In genomic region chr3:185976977-185977678, GRCh38 we compare ENCODE assay signal across 8 cellular contexts. TPM values are rescaled to one million over a fixed set of nuclear protein-coding genes. Genes with fewer than 3 reads are reported as not detected.
DNase-seq lines count a peak whose midpoint lies in the region; ATAC-seq and TF ChIP-seq lines count a peak whose summit lies in the region.

No MANE protein-coding gene starts in this region.

- H3K27me3 ChIP-seq in adipocyte (replicated peaks; ENCODE audit: control insufficient read depth, insufficient read depth, low read length) = no peaks in the 10 kb centered on the region

- H3K27ac Mint-ChIP-seq in T-helper 2 cell treated with Interferon-gamma antibody and Interleukin-4, amounts not matched to agents 5 μg/mL and 100 μg/mL, for 36 hours = no peak overlapping the region

- peaks cover 34% of the 10 kb centered on the region for H3K4me1 ChIP-seq in adipocyte (ENCODE audit: control insufficient read depth, insufficient read depth, low read length)

- intact Hi-C loops in left cardiac atrium (cut with DNase I) = no loop called here

- H3K36me3 Mint-ChIP-seq in T-helper 2 cell treated with Interferon-gamma antibody and Interleukin-4, amounts not matched to agents 5 μg/mL and 100 μg/mL, for 36 hours (ENCODE audit: low read depth) = no peaks in the 10 kb centered on the region

- no peaks in the 10 kb centered on the region for H3K9me3 ChIP-seq in adipocyte (ENCODE audit: control insufficient read depth, low read length)

- peaks cover 33% of the 10 kb centered on the region for H3K36me3 ChIP-seq in adipocyte (ENCODE audit: control insufficient read depth, insufficient read depth, low read length, severe bottlenecking)

- H3K9me3 Mint-ChIP-seq in T-helper 2 cell treated with Interferon-gamma antibody and Interleukin-4, amounts not matched to agents 5 μg/mL and 100 μg/mL, for 36 hours = no peaks in the 10 kb centered on the region

- peaks cover 42% of the 10 kb centered on the region for H3K27me3 Mint-ChIP-seq in T-helper 2 cell treated with Interferon-gamma antibody and Interleukin-4, amounts not matched to agents 5 μg/mL and 100 μg/mL, for 36 hours (ENCODE audit: low read depth)

- H3K9ac ChIP-seq in adipocyte (ENCODE audit: low read length) = no peak overlapping the region

- peaks cover 9% of the 10 kb centered on the region for H3K4me1 Mint-ChIP-seq in T-helper 2 cell treated with Interferon-gamma antibody and Interleukin-4, amounts not matched to agents 5 μg/mL and 100 μg/mL, for 36 hours (ENCODE audit: low read depth)

- peak overlapping the region; percentile 49 for H3K4me3 Mint-ChIP-seq in T-helper 2 cell treated with Interferon-gamma antibody and Interleukin-4, amounts not matched to agents 5 μg/mL and 100 μg/mL, for 36 hours

- ATAC-seq in HG02571 (IDR thresholded peaks at IDR 0.05; ENCODE audit: unreplicated experiment) = peak; percentile 63
- ATAC-seq in left cardiac atrium = peak; percentile 41 to 81

- peak; percentile 77 for DNase-seq in NCI-H1105 treated with DMSO at 0.1 percent for 48 hours (lab: John Stamatoyannopoulos, UW)
- peak; percentile 81 for DNase-seq in T-helper 2 cell treated with Interferon-gamma antibody and Interleukin-4, amounts not matched to agents 5 μg/mL and 100 μg/mL, for 36 hours (ENCODE audit: low spot score)
- peak; percentile 84 for DNase-seq in adipocyte (ENCODE audit: low read depth)
- peak; percentile 85 for DNase-seq in left cardiac atrium
- no peak for DNase-seq in retinal pigment epithelial cell (ENCODE audit: low read depth)
- DNase-seq in DMS79 (lab: John Stamatoyannopoulos, UW) = no peak

- no peak overlapping the region for H3K4me3 ChIP-seq in adipocyte (ENCODE audit: low read length)
- no peak overlapping the region for H3K4me3 ChIP-seq in retinal pigment epithelial cell (ENCODE audit: low read length)

- TF ChIP-seq CTCF in GM12872 (IDR thresholded peaks at IDR 0.05; ENCODE audit: insufficient read depth, low read depth, low read length) (peak; percentile 95), retinal pigment epithelial cell (conservative IDR thresholded peaks at IDR 0.05; ENCODE audit: low read depth, low read length) (peak; percentile 97)

RNA-seq across cellular contexts. Expression of gene TRA2B, which starts 39.3 kb away (rescaled TPM):
- 10 to 100 TPM; 56.3 to 71.8 TPM for total RNA-seq in left cardiac atrium

Comparison
In these comparisons a context has a peak if more than half of its experiments do, and no peak if none do; other contexts are left out.
1. DNase-seq: peak in NCI-H1105 treated with DMSO at 0.1 percent for 48 hours (single experiment), T-helper 2 cell treated with Interferon-gamma antibody and Interleukin-4, amounts not matched to agents 5 μg/mL and 100 μg/mL, for 36 hours (single experiment), adipocyte (single experiment) and left cardiac atrium (single experiment); none in retinal pigment epithelial cell (single experiment) and DMS79 (single experiment).